Comparison of ENCODE assay signal across 34 cellular contexts in genomic region chr16:21683184-21683583, GRCh38. TPM values are rescaled to one million over a fixed set of nuclear protein-coding genes. Genes with fewer than 3 reads are reported as not detected.
"Had no signal": no experiment of that assay in that cellular context is flagged by ENCODE, and none has a peak within 500 bp of the region (broad histone marks: within the 10 kb centered on the region; RNA-seq: fewer than 3 reads in every experiment).

No MANE protein-coding gene starts in this region.

- ATAC-seq: activated CD8-positive, alpha-beta T cell treated with anti-CD3 and anti-CD28 coated beads for 36 hours; activated naive CD4-positive, alpha-beta T cell treated with anti-CD3 and anti-CD28 coated beads, Interleukin-2, amount 50 U/mL, for 72 hours; activated T-cell treated with anti-CD3 and anti-CD28 coated beads, Interleukin-2, amount 50 U/mL, for 4 hours; activated T-cell treated with anti-CD3 and anti-CD28 coated beads, Interleukin-2, amount 50 U/mL, for 72 hours; activated T-helper 17 cell treated with anti-CD3 and anti-CD28 coated beads, Interleukin-2, amount 50 U/mL, for 72 hours; body of pancreas had no signal

- H3K36me3 ChIP-seq: adrenal gland, brain microvascular endothelial cell, breast epithelium had no signal

- H3K4me3 ChIP-seq: adrenal gland, body of pancreas, breast epithelium had no signal

- H3K27ac ChIP-seq: adrenal gland, body of pancreas, brain microvascular endothelial cell, breast epithelium, VCaP had no signal

- FAIRE-seq: astrocyte, TTC549 had no signal

- DNase-seq: activated B cell treated with CpG ODN at 0.5 μM for 24 hours; activated CD4-positive, alpha-beta memory T cell treated with anti-CD3 and anti-CD28 coated beads for 36 hours; activated CD4-positive, alpha-beta T cell treated with anti-CD3 and anti-CD28 coated beads for 4 hours; activated CD4-positive, alpha-beta T cell treated with anti-CD3 and anti-CD28 coated beads, Interleukin-2, amount 10 ng/mL, durations not matched to agents 24 days and 14 days; activated CD4-positive, alpha-beta T cell treated with anti-CD3 and anti-CD28 coated beads, Interleukin-2, amount 50 U/mL, for 1 hour; activated CD4-positive, alpha-beta T cell treated with anti-CD3 and anti-CD28 coated beads, Interleukin-2, amount 50 U/mL, for 4 hours; activated CD4-positive, CD25-positive, alpha-beta regulatory T cell treated with anti-CD3 and anti-CD28 coated beads, Interleukin-2, amount 50 U/mL, for 72 hours; activated CD8-positive, alpha-beta memory T cell treated with anti-CD3 and anti-CD28 coated beads, Interleukin-2, amount 50 U/mL, for 4 hours; activated CD8-positive, alpha-beta T cell treated with anti-CD3 and anti-CD28 coated beads for 36 hours; activated effector memory CD4-positive, alpha-beta T cell treated with anti-CD3 and anti-CD28 coated beads, Interleukin-2, amount 50 U/mL, for 16 hours; activated gamma-delta T cell treated with Interleukin-2 at 50 U/mL for 16 hours; activated naive CD4-positive, alpha-beta T cell; activated naive CD4-positive, alpha-beta T cell treated with anti-CD3 and anti-CD28 coated beads for 36 hours; activated naive CD4-positive, alpha-beta T cell treated with anti-CD3 and anti-CD28 coated beads, Interleukin-2, amount 50 U/mL, for 16 hours; activated naive CD8-positive, alpha-beta T cell treated with anti-CD3 and anti-CD28 coated beads for 36 hours; activated T-cell treated with anti-CD3 and anti-CD28 coated beads for 4 hours; activated T-cell treated with anti-CD3 and anti-CD28 coated beads, Interleukin-2, amount 50 U/mL, for 1 hour; activated T-cell treated with anti-CD3 and anti-CD28 coated beads, Interleukin-2, amount 50 U/mL, for 4 hours; activated T-cell treated with anti-CD3 and anti-CD28 coated beads, Interleukin-2, amount 50 U/mL, for 72 hours; adrenal gland; amniotic stem cell; aorta; body of pancreas; brain microvascular endothelial cell; central memory CD4-positive, alpha-beta T cell; T-helper 2 cell; T-helper 9 cell had no signal

- H3K4me1 ChIP-seq: adrenal gland, body of pancreas, breast epithelium had no signal

- H3K9me3 ChIP-seq: adrenal gland, body of pancreas had no signal

- H3K27me3 ChIP-seq: adrenal gland, body of pancreas, brain microvascular endothelial cell, breast epithelium had no signal

RNA-seq across cellular contexts. Expression of gene OTOA, which starts 19.4 kb away (rescaled TPM):
- total RNA-seq: activated CD4-positive, alpha-beta memory T cell treated with anti-CD3 and anti-CD28 coated beads for 36 hours; activated CD4-positive, alpha-beta T cell treated with anti-CD3 and anti-CD28 coated beads, Interleukin-2, amount 10 ng/mL, durations not matched to agents 24 days and 14 days; activated naive CD4-positive, alpha-beta T cell treated with anti-CD3 and anti-CD28 coated beads for 36 hours; activated T-cell treated with anti-CD3 and anti-CD28 coated beads, Interleukin-2, amount 50 U/mL, for 4 hours; activated T-helper 1 cell treated with anti-CD3 and anti-CD28 coated beads, Interleukin-12 subunit alpha, Interleukin-12 subunit beta, Interleukin-2, Interleukin-4 antibody, amounts not matched to agents 30 ng/mL and 10 ng/mL and 1 ng/mL, durations not matched to agents 14 hours and 24 hours and 36 hours had no signal
- polyA plus RNA-seq: aorta had no signal

RNA-seq across cellular contexts. Expression of gene IGSF6, which starts 30.8 kb away (rescaled TPM):
- total RNA-seq: activated CD4-positive, alpha-beta T cell treated with anti-CD3 and anti-CD28 coated beads, Interleukin-2, amount 10 ng/mL, durations not matched to agents 24 days and 14 days; activated naive CD4-positive, alpha-beta T cell treated with anti-CD3 and anti-CD28 coated beads for 36 hours; activated T-cell treated with anti-CD3 and anti-CD28 coated beads, Interleukin-2, amount 50 U/mL, for 4 hours; activated T-helper 1 cell treated with anti-CD3 and anti-CD28 coated beads, Interleukin-12 subunit alpha, Interleukin-12 subunit beta, Interleukin-2, Interleukin-4 antibody, amounts not matched to agents 30 ng/mL and 10 ng/mL and 1 ng/mL, durations not matched to agents 14 hours and 24 hours and 36 hours; astrocyte had no signal
